ENCODE assay signal across 9 cellular contexts in genomic region chr11:36469063-36469462, GRCh38. TPM values are rescaled to one million over a fixed set of nuclear protein-coding genes. Genes with fewer than 3 reads are reported as not detected.
A peak's percentile ranks its signal among the peaks of the same experiment; 100 is the strongest.
DNase-seq lines count a peak whose midpoint lies in the region; ATAC-seq and TF ChIP-seq lines count a peak whose summit lies in the region.
"Had no signal": no experiment of that assay in that cellular context is flagged by ENCODE, and none has a peak within 500 bp of the region (broad histone marks: within the 10 kb centered on the region; RNA-seq: fewer than 3 reads in every experiment).

No MANE protein-coding gene starts in this region.

- POLR2A ChIA-PET in GM10248 (lab: Yijun Ruan, JAX): no interaction called here

- H3K4me3 ChIP-seq in foreskin fibroblast (ENCODE audit: low read depth in 1 of 2, low read length in 2 of 2): no peak overlapping the region

- no peak for DNase-seq in AG09319 (ENCODE audit: extremely low read depth, low read depth)
- DNase-seq in GM10248 (ENCODE audit: extremely low spot score): no peak
- DNase-seq in RPMI7951 (ENCODE audit: low read depth): peak; percentile 23
- no peak for DNase-seq in foreskin fibroblast
- DNase-seq in middle frontal gyrus (ENCODE audit: extremely low spot score, low spot score): no peak
- DNase-seq: NCI-H510A treated with DMSO at 0.1 percent for 48 hours had no signal

- TF ChIP-seq CTCF in AG09319 (IDR thresholded peaks at IDR 0.05; ENCODE audit: low read depth, low read length) (peak; percentile 35), GM10248 (IDR thresholded peaks at IDR 0.05; ENCODE audit: control extremely low read depth, extremely low read depth, low read depth, missing control alignments) (peak; percentile 12), foreskin fibroblast (IDR thresholded peaks at IDR 0.05; ENCODE audit: low read depth, low read length) (peak; percentile 53)

- CTCF ChIA-PET in GM10248 (lab: Yijun Ruan, JAX): interaction anchor here (0.8 to 2.2 kb wide), 5 partner anchors 10 to 176 kb away, joined by 3 to 14 read pairs (median 3); no protein-coding TSS in a partner anchor

- ATAC-seq in HG03045 (IDR thresholded peaks at IDR 0.05; ENCODE audit: unreplicated experiment): no peak
- ATAC-seq in GM19023 (IDR thresholded peaks at IDR 0.05; ENCODE audit: unreplicated experiment): no peak
- no peak for ATAC-seq in GM18867 (IDR thresholded peaks at IDR 0.05; ENCODE audit: unreplicated experiment)

RNA-seq across cellular contexts. Expression of gene TRAF6, which starts 41.0 kb away (rescaled TPM):
- 5.0 and 7.2 TPM in 2 replicates for total RNA-seq in RPMI7951 (2014; rRNA removed; shearing (Covaris generic))
